Comparison of ENCODE assay signal across 1 cellular context in genomic region chr20:63955846-63956663, GRCh38.
TF ChIP-seq lines count a peak whose summit lies in the region.

Gene UCKL1, minus strand, starts transcription at chr20:63956416. Its CDS starts 44 bp downstream, at chr20:63956372.

TF ChIP-seq in K562, 482 proteins besides CTCF, POLR2A, EP300 and RAD21 (continued from another document and continues in another):
- TF ChIP-seq BRD9 (IDR thresholded peaks at IDR 0.05; ENCODE audit: low read depth, partially characterized antibody) = no peak
- no peak; the same call in 1 of the 2 replicates for TF ChIP-seq ILF3 (IDR thresholded peaks at IDR 0.05; ENCODE audit: borderline replicate concordance)
- peak; percentile 74 for TF ChIP-seq ZNF592 (IDR thresholded peaks at IDR 0.05)
- TF ChIP-seq ZZZ3 (IDR thresholded peaks at IDR 0.05) = no peak
- no peak for TF ChIP-seq ETV6 (IDR thresholded peaks at IDR 0.05; ENCODE audit: borderline replicate concordance in 1 of 2, low read depth in 2 of 2, low read length in 1 of 2)
- TF ChIP-seq ETV6 (CRISPR knock-in tag; IDR thresholded peaks at IDR 0.05; ENCODE audit: borderline replicate concordance) = 0 out of 2 replicates have a peak, but pooled peaks have one; percentile 44
- no peak for TF ChIP-seq ZNF324 (CRISPR knock-in tag; IDR thresholded peaks at IDR 0.05)
- no peak for TF ChIP-seq RBM25 (IDR thresholded peaks at IDR 0.05; ENCODE audit: low read depth, low read length, severe bottlenecking)
- no peak for TF ChIP-seq ZNF764 (CRISPR knock-in tag; IDR thresholded peaks at IDR 0.05; ENCODE audit: low read depth)
- TF ChIP-seq ZFP30 (CRISPR knock-in tag; IDR thresholded peaks at IDR 0.05; ENCODE audit: borderline replicate concordance) = no peak
- TF ChIP-seq ZNF174 (CRISPR knock-in tag; IDR thresholded peaks at IDR 0.05) = no peak
- TF ChIP-seq EWSR1 (IDR thresholded peaks at IDR 0.05; ENCODE audit: borderline replicate concordance, low read depth, partially characterized antibody) = no peak
- TF ChIP-seq AFF4 (CRISPR knock-in tag; IDR thresholded peaks at IDR 0.05) = peak; percentile 88
- TF ChIP-seq HBP1 (CRISPR knock-in tag; IDR thresholded peaks at IDR 0.05) = no peak
- TF ChIP-seq ZNF778 (CRISPR knock-in tag; IDR thresholded peaks at IDR 0.05) = no peak
- TF ChIP-seq THRAP3 (IDR thresholded peaks at IDR 0.05; ENCODE audit: borderline replicate concordance) = no peak
- peak; percentile 48 for TF ChIP-seq E2F4 (CRISPR knock-in tag; IDR thresholded peaks at IDR 0.05; ENCODE audit: low read depth)
- TF ChIP-seq ZNF551 (CRISPR knock-in tag; IDR thresholded peaks at IDR 0.05) = no peak
- no peak for TF ChIP-seq MITF (IDR thresholded peaks at IDR 0.05)
- peak; percentile 55 to 71 for TF ChIP-seq E2F6 (IDR thresholded peaks at IDR 0.05; ENCODE audit: borderline replicate concordance in 1 of 2, extremely low read depth in 1 of 2, insufficient read depth in 1 of 2, insufficient read length in 1 of 2, low read depth in 1 of 2, low read length in 1 of 2, poor library complexity in 1 of 2, severe bottlenecking in 1 of 2)
- TF ChIP-seq KAT8 (IDR thresholded peaks at IDR 0.05; ENCODE audit: low read depth) = no peak
- TF ChIP-seq GTF2F1 (IDR thresholded peaks at IDR 0.05; ENCODE audit: low read depth, low read length) = no peak
- TF ChIP-seq ZNF584 (CRISPR knock-in tag; IDR thresholded peaks at IDR 0.05; ENCODE audit: low read depth) = peak; percentile 97
- no peak; the same call in 1 of the 2 replicates for TF ChIP-seq EGR1 (conservative IDR thresholded peaks at IDR 0.05)
- TF ChIP-seq ZNF354B (CRISPR knock-in tag; IDR thresholded peaks at IDR 0.05) = no peak
- no peak for TF ChIP-seq ZNF507 (tag; conservative IDR thresholded peaks at IDR 0.05)
- TF ChIP-seq ESRRA (IDR thresholded peaks at IDR 0.05; ENCODE audit: borderline replicate concordance, low read depth) = peak; percentile 94
- TF ChIP-seq KDM5B (IDR thresholded peaks at IDR 0.05; ENCODE audit: insufficient replicate concordance, low read depth, low read length) = peak; percentile 93
- TF ChIP-seq POLR2AphosphoS2 (IDR thresholded peaks at IDR 0.05; ENCODE audit: low read length) = peak; percentile 81; the same call in 1 of the 2 replicates
- no peak for TF ChIP-seq FOS (IDR thresholded peaks at IDR 0.05; ENCODE audit: extremely low read depth, insufficient read length)
- peak; percentile 56 for TF ChIP-seq HMGN3 (IDR thresholded peaks at IDR 0.05; ENCODE audit: borderline replicate concordance, extremely low read depth, insufficient read length, low read depth, low read length)
- TF ChIP-seq MEIS2 (IDR thresholded peaks at IDR 0.05; ENCODE audit: partially characterized antibody) = no peak
- TF ChIP-seq HOXB6 (CRISPR knock-in tag; IDR thresholded peaks at IDR 0.05; ENCODE audit: borderline replicate concordance) = no peak
- peak; percentile 76 for TF ChIP-seq PHF20 (IDR thresholded peaks at IDR 0.05; ENCODE audit: partially characterized antibody)
- peak; percentile 100 for TF ChIP-seq ETS1 (conservative IDR thresholded peaks at IDR 0.05; ENCODE audit: control insufficient read depth, low read depth, low read length)
- no peak for TF ChIP-seq NFIX (CRISPR knock-in tag; IDR thresholded peaks at IDR 0.05; ENCODE audit: low read depth)
- no peak for TF ChIP-seq ZNF586 (CRISPR knock-in tag; conservative IDR thresholded peaks at IDR 0.05)
- no peak for TF ChIP-seq CAMTA2 (CRISPR knock-in tag; conservative IDR thresholded peaks at IDR 0.05)
- peak; percentile 84 to 86 for TF ChIP-seq NRF1 (conservative IDR thresholded peaks at IDR 0.05 in 1 of 2, IDR thresholded peaks at IDR 0.05 in 1 of 2)
- TF ChIP-seq ZNF583 (CRISPR knock-in tag; IDR thresholded peaks at IDR 0.05) = peak; percentile 29; the same call in 1 of the 2 replicates
- TF ChIP-seq HNRNPL (IDR thresholded peaks at IDR 0.05; ENCODE audit: low read depth, low read length) = peak; percentile 77
- no peak for TF ChIP-seq ELF2 (CRISPR knock-in tag; IDR thresholded peaks at IDR 0.05)
- TF ChIP-seq ZNF280A (IDR thresholded peaks at IDR 0.05; ENCODE audit: low read depth, partially characterized antibody) = no peak
- TF ChIP-seq ARID3A (IDR thresholded peaks at IDR 0.05; ENCODE audit: borderline replicate concordance, low read depth, low read length) = no peak
- TF ChIP-seq BMI1 (IDR thresholded peaks at IDR 0.05; ENCODE audit: low read length) = no peak
- peak; percentile 86 for TF ChIP-seq SP1 (CRISPR knock-in tag; IDR thresholded peaks at IDR 0.05)
- 0 out of 2 replicates have a peak, but pooled peaks have one; percentile 25 for TF ChIP-seq NFRKB (IDR thresholded peaks at IDR 0.05; ENCODE audit: low read depth)
